22 cellular contexts compared by ENCODE assay signal in genomic region chr4:183912585-183912984, GRCh38. TPM values are rescaled to one million over a fixed set of nuclear protein-coding genes. Genes with fewer than 3 reads are reported as not detected.
"Had no signal": no experiment of that assay in that cellular context is flagged by ENCODE, and none has a peak within 500 bp of the region (broad histone marks: within the 10 kb centered on the region; RNA-seq: fewer than 3 reads in every experiment).

No MANE protein-coding gene starts in this region.

- H3K4me3 Mint-ChIP-seq: activated B cell treated with CpG ODN at 0.5 μM for 24 hours; activated CD4-positive, alpha-beta memory T cell treated with anti-CD3 and anti-CD28 coated beads, Interleukin-2, amount 10 ng/mL, durations not matched to agents 7 days and 5 days; activated CD8-positive, alpha-beta memory T cell treated with anti-CD3 and anti-CD28 coated beads, Interleukin-2, amount 10 ng/mL, durations not matched to agents 7 days and 5 days; activated naive CD8-positive, alpha-beta T cell treated with anti-CD3 and anti-CD28 coated beads for 36 hours; activated T-helper 17 cell treated with anti-CD3 and anti-CD28 coated beads, Interleukin-2, amount 50 U/mL, for 72 hours; nephron progenitor cell; T-helper 2 cell treated with Interferon-gamma antibody and Interleukin-4, amounts not matched to agents 5 μg/mL and 100 μg/mL, for 36 hours had no signal

- DNase-seq: activated B cell treated with CpG ODN at 0.5 μM for 24 hours; activated CD4-positive, alpha-beta memory T cell treated with anti-CD3 and anti-CD28 coated beads, Interleukin-2, amount 10 ng/mL, durations not matched to agents 7 days and 5 days; activated CD4-positive, alpha-beta T cell treated with anti-CD3 and anti-CD28 coated beads for 48 hours; activated CD8-positive, alpha-beta memory T cell treated with anti-CD3 and anti-CD28 coated beads, Interleukin-2, amount 10 ng/mL, durations not matched to agents 7 days and 5 days; activated naive CD4-positive, alpha-beta T cell; activated naive CD8-positive, alpha-beta T cell treated with anti-CD3 and anti-CD28 coated beads for 36 hours; amygdala; brain microvascular endothelial cell; cortex of kidney; foreskin melanocyte; hypothalamus; islet precursor cell; nephron progenitor cell; nucleus accumbens; stimulated activated CD4-positive, alpha-beta T cell treated with anti-CD3 and anti-CD28 coated beads, Interleukin-2, amount 100 ng/mL, for 24 hours; stimulated activated naive CD4-positive, alpha-beta T cell treated with Interleukin-2 at 50 U/mL for 16 hours; thyroid gland had no signal

- H3K36me3 Mint-ChIP-seq: activated CD8-positive, alpha-beta memory T cell treated with anti-CD3 and anti-CD28 coated beads, Interleukin-2, amount 10 ng/mL, durations not matched to agents 7 days and 5 days; activated naive CD8-positive, alpha-beta T cell treated with anti-CD3 and anti-CD28 coated beads for 36 hours had no signal

- H3K9me3 Mint-ChIP-seq: activated B cell treated with CpG ODN at 0.5 μM for 24 hours; activated CD4-positive, alpha-beta memory T cell treated with anti-CD3 and anti-CD28 coated beads, Interleukin-2, amount 10 ng/mL, durations not matched to agents 7 days and 5 days; activated naive CD8-positive, alpha-beta T cell treated with anti-CD3 and anti-CD28 coated beads for 36 hours; T-helper 2 cell treated with Interferon-gamma antibody and Interleukin-4, amounts not matched to agents 5 μg/mL and 100 μg/mL, for 36 hours had no signal

- H3K36me3 ChIP-seq: brain microvascular endothelial cell, thyroid gland had no signal

- H3K4me1 Mint-ChIP-seq: activated B cell treated with CpG ODN at 0.5 μM for 24 hours; activated CD4-positive, alpha-beta memory T cell treated with anti-CD3 and anti-CD28 coated beads, Interleukin-2, amount 10 ng/mL, durations not matched to agents 7 days and 5 days; activated CD8-positive, alpha-beta memory T cell treated with anti-CD3 and anti-CD28 coated beads, Interleukin-2, amount 10 ng/mL, durations not matched to agents 7 days and 5 days; activated naive CD8-positive, alpha-beta T cell treated with anti-CD3 and anti-CD28 coated beads for 36 hours; activated T-helper 17 cell treated with anti-CD3 and anti-CD28 coated beads, Interleukin-2, amount 50 U/mL, for 72 hours; nephron progenitor cell had no signal

- H3K27ac ChIP-seq: brain microvascular endothelial cell, thyroid gland had no signal

- H3K27me3 ChIP-seq: thyroid gland had no signal

- H3K27ac Mint-ChIP-seq: activated B cell treated with CpG ODN at 0.5 μM for 24 hours; activated CD4-positive, alpha-beta memory T cell treated with anti-CD3 and anti-CD28 coated beads, Interleukin-2, amount 10 ng/mL, durations not matched to agents 7 days and 5 days; activated CD8-positive, alpha-beta memory T cell treated with anti-CD3 and anti-CD28 coated beads, Interleukin-2, amount 10 ng/mL, durations not matched to agents 7 days and 5 days; activated naive CD8-positive, alpha-beta T cell treated with anti-CD3 and anti-CD28 coated beads for 36 hours; activated T-helper 17 cell treated with anti-CD3 and anti-CD28 coated beads, Interleukin-2, amount 50 U/mL, for 72 hours; nephron progenitor cell; progenitor cell of endocrine pancreas; T-helper 2 cell treated with Interferon-gamma antibody and Interleukin-4, amounts not matched to agents 5 μg/mL and 100 μg/mL, for 36 hours had no signal

- H3K4me3 ChIP-seq: lung, thyroid gland had no signal

- H3K9me3 ChIP-seq: thyroid gland had no signal

- ATAC-seq: activated CD8-positive, alpha-beta memory T cell treated with anti-CD3 and anti-CD28 coated beads, Interleukin-2, amount 10 ng/mL, durations not matched to agents 7 days and 5 days; activated T-helper 17 cell treated with anti-CD3 and anti-CD28 coated beads, Interleukin-2, amount 50 U/mL, for 72 hours; left lobe of liver had no signal

RNA-seq across cellular contexts. Expression of gene STOX2, which starts 7.5 kb away (rescaled TPM):
- total RNA-seq: activated B cell treated with CpG ODN at 0.5 μM for 24 hours; activated CD4-positive, alpha-beta memory T cell treated with anti-CD3 and anti-CD28 coated beads, Interleukin-2, amount 10 ng/mL, durations not matched to agents 7 days and 5 days; activated CD8-positive, alpha-beta memory T cell treated with anti-CD3 and anti-CD28 coated beads, Interleukin-2, amount 10 ng/mL, durations not matched to agents 7 days and 5 days; activated naive CD8-positive, alpha-beta T cell treated with anti-CD3 and anti-CD28 coated beads for 36 hours; activated T-helper 17 cell treated with anti-CD3 and anti-CD28 coated beads, Interleukin-2, amount 50 U/mL, for 72 hours had no signal
